In genomic region chr20:31841928-31842327, GRCh38 we compare ENCODE assay signal across 15 cellular contexts. TPM values are rescaled to one million over a fixed set of nuclear protein-coding genes. Genes with fewer than 3 reads are reported as not detected.
DNase-seq lines count a peak whose midpoint lies in the region; ATAC-seq and TF ChIP-seq lines count a peak whose summit lies in the region.
"Had no signal": no experiment of that assay in that cellular context is flagged by ENCODE, and none has a peak within 500 bp of the region (broad histone marks: within the 10 kb centered on the region; RNA-seq: fewer than 3 reads in every experiment).

No MANE protein-coding gene starts in this region.

- peak; percentile 68 for DNase-seq in GM03348 (ENCODE audit: low spot score)
- peak; percentile 75 to 86 for DNase-seq in SJSA1 (ENCODE audit: low read depth in 1 of 2, low spot score in 2 of 2)
- DNase-seq in fibroblast of the aortic adventitia (ENCODE audit: low read depth) = peak; percentile 71
- peak; percentile 60 for DNase-seq in sigmoid colon
- no peak for DNase-seq in hippocampal formation (lab: John Stamatoyannopoulos, UW)
- DNase-seq in thyroid gland = no peak
- DNase-seq in KBM-7 = no peak
- DNase-seq: activated naive CD4-positive, alpha-beta T cell treated with anti-CD3 and anti-CD28 coated beads, Interleukin-2, amount 50 U/mL, for 16 hours; GOT3; mucosa of descending colon; NCI-H187 treated with DMSO at 0.1 percent for 48 hours; OCI-M1; stimulated activated CD4-positive, alpha-beta T cell treated with anti-CD3 and anti-CD28 coated beads, Interleukin-4, amount 100 ng/mL, for 1 hour; transverse colon had no signal

- peak overlapping the region; percentile 26 for H3K27ac ChIP-seq in SJSA1
- peak overlapping the region in 1 of 4 donors; percentile 23 for H3K27ac ChIP-seq in sigmoid colon
- H3K27ac ChIP-seq in thyroid gland = peak overlapping the region in 1 of 3 donors; percentile 38

- no peak for TF ChIP-seq EP300 in sigmoid colon (IDR thresholded peaks at IDR 0.05)

- no peak for ATAC-seq in GM21529 (IDR thresholded peaks at IDR 0.05; ENCODE audit: unreplicated experiment)
- ATAC-seq: mucosa of descending colon had no signal

- 45 to 58% methylated on average over 8 of the region's 8 CpGs for WGBS in sigmoid colon, 2 donors
- 39 to 69% methylated on average over 4 to 8 of the region's 8 CpGs for WGBS in thyroid gland, 2 donors

- H3K4me1 ChIP-seq in SJSA1 (replicated peaks) (peaks cover 97% of the 10 kb centered on the region), sigmoid colon (peaks cover 0 to 1% (median 0%) of the 10 kb centered on the region in 4 donors), thyroid gland (peaks cover 0 to 24% of the 10 kb centered on the region in 2 donors)

- no peaks in the 10 kb centered on the region for H3K9me3 ChIP-seq in SJSA1 (replicated peaks)
- no peaks in the 10 kb centered on the region for H3K9me3 ChIP-seq in sigmoid colon
- H3K9me3 ChIP-seq in thyroid gland = no peaks in the 10 kb centered on the region
- H3K9me3 ChIP-seq: mucosa of descending colon, transverse colon had no signal

- no peak overlapping the region for H3K4me3 ChIP-seq in SJSA1
- H3K4me3 ChIP-seq in fibroblast of the aortic adventitia (ENCODE audit: low read depth, low read length) = no peak overlapping the region
- no peak overlapping the region for H3K4me3 ChIP-seq in sigmoid colon
- H3K4me3 ChIP-seq in thyroid gland (replicated peaks in 1 of 3) = no peak overlapping the region
- H3K4me3 ChIP-seq: mucosa of descending colon, transverse colon had no signal

- no peak for TF ChIP-seq POLR2A in sigmoid colon (IDR thresholded peaks at IDR 0.05)
- no peak for TF ChIP-seq POLR2A in thyroid gland (IDR thresholded peaks at IDR 0.05)

- in situ Hi-C loops in KBM-7 (cut with MboI; ENCODE audit: low pct_unique_long_range_greater_than_20kb, low sequenced_read_pairs) = no loop called here

- no peaks in the 10 kb centered on the region; the same call in 1 of the 2 replicates for H3K36me3 ChIP-seq in SJSA1
- no peaks in the 10 kb centered on the region for H3K36me3 ChIP-seq in sigmoid colon
- H3K36me3 ChIP-seq in thyroid gland = no peaks in the 10 kb centered on the region
- H3K36me3 ChIP-seq: transverse colon had no signal

- intact Hi-C loops in sigmoid colon (cut with DNase I) (no loop called here), thyroid gland (cut with DNase I) (no loop called here)

- no peak for TF ChIP-seq CTCF in fibroblast of the aortic adventitia (IDR thresholded peaks at IDR 0.05; ENCODE audit: insufficient read depth, low read length)
- TF ChIP-seq CTCF in sigmoid colon (IDR thresholded peaks at IDR 0.05) = no peak
- no peak for TF ChIP-seq CTCF in thyroid gland (IDR thresholded peaks at IDR 0.05)

- no peaks in the 10 kb centered on the region for H3K27me3 ChIP-seq in SJSA1 (replicated peaks)
- no peaks in the 10 kb centered on the region for H3K27me3 ChIP-seq in sigmoid colon
- no peaks in the 10 kb centered on the region for H3K27me3 ChIP-seq in thyroid gland
- H3K27me3 ChIP-seq: transverse colon had no signal

RNA-seq across cellular contexts. Expression of gene FOXS1, which starts 3.5 kb away (rescaled TPM):
- 0.25 and 1.5 TPM in 2 replicates for total RNA-seq in SJSA1 (2014; rRNA removed; shearing (Covaris generic))
- total RNA-seq in fibroblast of the aortic adventitia (ENCODE audit: low replicate concordance) (2.3 TPM in 1 of 2 replicates, not detected in the other), sigmoid colon (not detected), thyroid gland (1 to 10 TPM in 1 of 4 donors, under 1 TPM in 1, not detected in 2; 0.44 to 1.0 TPM)
- under 1 TPM in 2 of 3 donors, not detected in 1; 0.60 to 0.66 TPM for polyA plus RNA-seq in sigmoid colon

RNA-seq across cellular contexts. Expression of gene MYLK2, which starts 22.8 kb away (rescaled TPM):
- total RNA-seq in SJSA1 (2014; rRNA removed; shearing (Covaris generic)) = 0.82 and 1.0 TPM in 2 replicates
- 0.18 TPM in 1 of 2 replicates, not detected in the other for total RNA-seq in fibroblast of the aortic adventitia (ENCODE audit: low replicate concordance)
- under 1 TPM in 2 of 4 donors, not detected in 2; 0.16 to 0.81 TPM for total RNA-seq in sigmoid colon
- polyA plus RNA-seq in sigmoid colon = under 1 TPM in 1 of 3 donors, not detected in 2; 0.39 TPM
- under 1 TPM in 2 of 4 donors, not detected in 2; 0.22 to 0.83 TPM for total RNA-seq in thyroid gland

RNA-seq across cellular contexts. Expression of gene DUSP15, which starts 28.4 kb away (rescaled TPM):
- total RNA-seq in SJSA1 (2014; rRNA removed; shearing (Covaris generic)) = 1.5 and 3.4 TPM in 2 replicates
- total RNA-seq in fibroblast of the aortic adventitia (ENCODE audit: low replicate concordance) = 9.9 TPM in 1 of 2 replicates, not detected in the other
- 1 to 10 TPM in 3 of 4 donors, not detected in 1; 1.7 to 2.6 (median 2.0) TPM for total RNA-seq in sigmoid colon
- 1 to 10 TPM in 1 of 3 donors, under 1 TPM in 1, not detected in 1; 0.60 to 1.2 TPM for polyA plus RNA-seq in sigmoid colon
- 1 to 10 TPM; 5.4 to 9.1 (median 7.0) TPM for total RNA-seq in thyroid gland

RNA-seq across cellular contexts. Expression of gene TTLL9, which starts 28.5 kb away (rescaled TPM):
- total RNA-seq in SJSA1 (2014; rRNA removed; shearing (Covaris generic)) = not detected in 2 replicates
- total RNA-seq in fibroblast of the aortic adventitia (ENCODE audit: low replicate concordance) = 0.09 and 0.41 TPM in 2 replicates
- 1 to 10 TPM in 1 of 4 donors, not detected in 3; 1.1 TPM for total RNA-seq in sigmoid colon
- under 1 TPM in 1 of 3 donors, not detected in 2; 0.15 TPM for polyA plus RNA-seq in sigmoid colon
- 1 to 10 TPM in 3 of 4 donors, under 1 TPM in 1; 0.40 to 1.5 (median 1.2) TPM for total RNA-seq in thyroid gland
- total RNA-seq: transverse colon had no signal

Comparison
In these comparisons a context has a peak if more than half of its experiments do, and no peak if none do; other contexts are left out.
1. DNase-seq: peak in GM03348 (single experiment), SJSA1 (2 of 2), fibroblast of the aortic adventitia (single experiment) and sigmoid colon (single experiment); none in hippocampal formation (0 of 2), thyroid gland (0 of 2) and KBM-7 (single experiment).